19 cellular contexts compared by ENCODE assay signal in genomic region chr5:161372682-161373344, GRCh38.
DNase-seq lines count a peak whose midpoint lies in the region; ATAC-seq and TF ChIP-seq lines count a peak whose summit lies in the region.
"Had no signal": no experiment of that assay in that cellular context is flagged by ENCODE, and none has a peak within 500 bp of the region (broad histone marks: within the 10 kb centered on the region; RNA-seq: fewer than 3 reads in every experiment).

No MANE protein-coding gene starts in this region.

- H3K36me3 ChIP-seq in ascending aorta: no peaks in the 10 kb centered on the region
- H3K36me3 ChIP-seq: gastroesophageal sphincter had no signal

- intact Hi-C loops in ascending aorta (cut with DNase I): no loop called here

- no peak for TF ChIP-seq CTCF in GM12864 (IDR thresholded peaks at IDR 0.05; ENCODE audit: low read depth, low read length, missing control alignments)
- TF ChIP-seq CTCF in ascending aorta (IDR thresholded peaks at IDR 0.05): no peak

- H3K4me3 ChIP-seq in GM12864 (ENCODE audit: low read depth, low read length) (no peak overlapping the region), ascending aorta (no peak overlapping the region)
- H3K4me3 ChIP-seq: gastroesophageal sphincter, GM23248 had no signal

- H3K4me1 ChIP-seq in ascending aorta: no peaks in the 10 kb centered on the region
- H3K4me1 ChIP-seq: gastroesophageal sphincter had no signal

- peak; percentile 2 for DNase-seq in GM12864 (ENCODE audit: low read depth)
- DNase-seq in NCI-H526 treated with DMSO at 0.1 percent for 48 hours (lab: John Stamatoyannopoulos, UW): peak; percentile 12
- DNase-seq in activated CD4-positive, alpha-beta T cell treated with anti-CD3 and anti-CD28 coated beads for 48 hours: no peak
- no peak for DNase-seq in NCI-H1930 (lab: John Stamatoyannopoulos, UW)
- no peak for DNase-seq in ascending aorta (ENCODE audit: low spot score in 2 of 2)
- DNase-seq: activated CD4-positive, CD25-positive, alpha-beta regulatory T cell treated with anti-CD3 and anti-CD28 coated beads, Interleukin-2, amount 50 U/mL, for 72 hours; activated naive CD8-positive, alpha-beta T cell treated with anti-CD3 and anti-CD28 coated beads, Interleukin-2, amount 10 ng/mL, durations not matched to agents 7 days and 5 days; central memory CD4-positive, alpha-beta T cell; GDM1; GM23248; KG1; NCI-H1436 treated with DMSO at 0.1 percent for 48 hours; small intestine; T-helper 17 cell had no signal

- ATAC-seq in GM19328 (IDR thresholded peaks at IDR 0.05; ENCODE audit: unreplicated experiment) (peak; percentile 73), HG02884 (IDR thresholded peaks at IDR 0.05; ENCODE audit: unreplicated experiment) (peak; percentile 83), GM21381 (IDR thresholded peaks at IDR 0.05; ENCODE audit: unreplicated experiment) (no peak)
- ATAC-seq: gastroesophageal sphincter, T-helper 17 cell had no signal

- H3K27me3 ChIP-seq in ascending aorta: no peaks in the 10 kb centered on the region
- H3K27me3 ChIP-seq: gastroesophageal sphincter had no signal

- H3K27ac ChIP-seq in ascending aorta: no peak overlapping the region
- H3K27ac ChIP-seq: gastroesophageal sphincter, GM23248, RWPE1 had no signal

- H3K9me3 ChIP-seq in ascending aorta: no peaks in the 10 kb centered on the region
- H3K9me3 ChIP-seq: gastroesophageal sphincter had no signal

Comparison
In these comparisons a context has a peak if more than half of its experiments do, and no peak if none do; other contexts are left out.
1. DNase-seq: peak in GM12864 (single experiment) and NCI-H526 treated with DMSO at 0.1 percent for 48 hours (single experiment); none in activated CD4-positive, alpha-beta T cell treated with anti-CD3 and anti-CD28 coated beads for 48 hours (single experiment), NCI-H1930 (0 of 2) and ascending aorta (0 of 2).